ENCODE assay signal across 8 cellular contexts in the genomic region with DNA sequence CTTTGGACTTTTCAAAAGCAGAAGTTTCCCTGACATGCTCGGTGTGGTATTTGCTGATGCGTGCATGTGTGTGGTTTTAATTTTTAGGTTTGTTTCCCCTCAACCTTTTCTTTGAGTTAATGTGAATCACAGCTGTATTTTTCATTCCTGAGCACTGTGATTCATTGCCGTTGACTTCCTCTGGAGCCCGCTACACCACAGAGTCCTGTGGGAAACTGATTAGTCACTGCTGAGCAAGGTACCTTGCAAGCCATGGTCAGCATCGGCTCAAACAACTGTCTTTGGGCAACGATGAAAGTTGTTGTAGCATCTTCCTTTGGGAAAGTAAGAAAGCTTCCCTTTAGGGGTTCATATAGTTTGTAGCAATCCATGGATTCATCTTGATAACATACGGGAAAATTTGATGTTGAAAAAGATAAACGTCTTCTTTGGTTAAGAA. TPM values are rescaled to one million over a fixed set of nuclear protein-coding genes. Genes with fewer than 3 reads are reported as not detected.
DNase-seq lines count a peak whose midpoint lies in the region; ATAC-seq and TF ChIP-seq lines count a peak whose summit lies in the region.

No MANE protein-coding gene starts in this region.

- ATAC-seq in DND-41 (ENCODE audit: insufficient read depth, low read depth) (peak; percentile 42; the same call in 1 of the 3 replicates), GM19397 (IDR thresholded peaks at IDR 0.05; ENCODE audit: unreplicated experiment) (no peak), HG03039 (IDR thresholded peaks at IDR 0.05; ENCODE audit: unreplicated experiment) (no peak), GM19023 (IDR thresholded peaks at IDR 0.05; ENCODE audit: unreplicated experiment) (no peak)

- H3K36me3 ChIP-seq in DND-41 (ENCODE audit: insufficient read depth, low read length): no peaks in the 10 kb centered on the region

- H3K4me3 ChIP-seq in DND-41 (ENCODE audit: low read depth in 1 of 2, low read length in 2 of 2): no peak overlapping the region

- H3K9ac ChIP-seq in DND-41 (ENCODE audit: low read depth, low read length): no peak overlapping the region

- TF ChIP-seq CTCF in DND-41 (IDR thresholded peaks at IDR 0.05; ENCODE audit: borderline replicate concordance, extremely low read depth, low read length, poor library complexity, severe bottlenecking): no peak

- H3K27me3 ChIP-seq in DND-41 (ENCODE audit: insufficient read depth, low read length, poor library complexity): peaks cover 5% of the 10 kb centered on the region

- no peaks in the 10 kb centered on the region for H4K20me1 ChIP-seq in DND-41 (ENCODE audit: insufficient read depth, low read length)

- no peaks in the 10 kb centered on the region for H3K4me1 ChIP-seq in DND-41 (ENCODE audit: insufficient read depth, low read length)

- no peak for DNase-seq in DND-41
- peak; percentile 91 for DNase-seq in NCI-H460 (ENCODE audit: extremely low read depth, low read depth)
- peak; percentile 21 for DNase-seq in epidermal melanocyte (ENCODE audit: insufficient read length, low spot score)
- peak; percentile 99 for DNase-seq in non-pigmented ciliary epithelial cell (ENCODE audit: low read depth)
- DNase-seq in stimulated activated CD4-positive, alpha-beta T cell treated with anti-CD3 and anti-CD28 coated beads, Interleukin-12 subunit alpha, Interleukin-12 subunit beta, amount 100 ng/mL, for 4 hours: no peak

- no peaks in the 10 kb centered on the region for H3K9me3 ChIP-seq in DND-41 (ENCODE audit: insufficient read depth, low read length, severe bottlenecking)

- H3K79me2 ChIP-seq in DND-41 (ENCODE audit: insufficient read depth, low read length): no peaks in the 10 kb centered on the region

- no peak overlapping the region for H2AFZ ChIP-seq in DND-41 (ENCODE audit: low read depth, low read length)

- no peak overlapping the region for H3K4me2 ChIP-seq in DND-41 (ENCODE audit: insufficient read depth, low read length)

- H3K27ac ChIP-seq in DND-41 (ENCODE audit: low read length): no peak overlapping the region

RNA-seq across cellular contexts. Expression of gene RIN2, which starts 57.5 kb away (rescaled TPM):
- 40.8 and 42.4 TPM in 2 replicates for total RNA-seq in NCI-H460 (2014; rRNA removed; shearing (Covaris generic))
- 11.6 and 13.7 TPM in 2 replicates for polyA plus RNA-seq in NCI-H460 (2014; cell fraction: nucleus; rRNA removed)

Comparison
In these comparisons a context has a peak if more than half of its experiments do, and no peak if none do; other contexts are left out.
1. DNase-seq: peak in NCI-H460 (single experiment), epidermal melanocyte (single experiment) and non-pigmented ciliary epithelial cell (single experiment); none in DND-41 (single experiment) and stimulated activated CD4-positive, alpha-beta T cell treated with anti-CD3 and anti-CD28 coated beads, Interleukin-12 subunit alpha, Interleukin-12 subunit beta, amount 100 ng/mL, for 4 hours (single experiment).